ENCODE assay signal across 1 cellular context in the genomic region with DNA sequence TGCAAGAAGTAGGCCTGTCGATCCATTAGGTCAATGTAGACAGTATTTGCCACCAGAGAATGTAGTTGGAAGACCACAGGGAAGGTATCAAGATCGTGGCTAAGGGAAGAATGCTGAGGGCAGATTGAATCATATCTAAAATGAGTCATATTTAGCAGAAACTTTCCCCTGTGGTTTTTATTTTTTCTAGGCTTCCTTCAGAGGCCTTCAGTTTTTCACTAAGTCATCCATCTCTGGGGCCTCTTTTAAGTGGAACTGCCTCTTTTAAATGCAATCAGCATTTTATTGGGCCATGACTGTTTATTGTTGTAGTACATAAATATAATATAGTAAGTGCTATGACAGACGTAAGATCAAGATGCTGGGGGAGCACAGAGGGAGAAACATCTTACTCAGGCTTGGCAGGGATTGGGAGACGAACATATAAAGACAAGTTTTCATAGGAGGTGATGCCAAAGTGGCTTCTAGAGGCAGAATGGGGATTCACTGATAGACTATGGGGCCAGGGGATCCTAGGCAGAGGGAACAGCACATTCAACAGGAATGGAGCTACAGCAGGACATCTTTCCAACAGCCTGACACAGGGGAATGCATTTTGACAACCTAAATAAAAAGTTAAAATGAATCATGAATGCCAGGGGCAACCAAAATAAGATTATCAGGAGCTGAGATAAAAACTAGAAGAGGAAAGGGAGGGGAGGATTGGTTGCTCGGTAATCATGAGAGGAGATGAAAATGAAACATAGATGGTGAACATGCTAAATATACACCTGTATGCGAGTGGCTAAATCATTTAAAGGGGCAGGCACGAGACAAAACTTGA.
TF ChIP-seq lines count a peak whose summit lies in the region.

No MANE protein-coding gene starts in this region.

TF ChIP-seq in HepG2, 621 proteins besides CTCF, POLR2A, EP300 and RAD21 (continued from another document):
- TF ChIP-seq CBX2 (IDR thresholded peaks at IDR 0.05; ENCODE audit: low read depth, low read length) (no peak), CBX2 (CRISPR knock-in tag; IDR thresholded peaks at IDR 0.05; ENCODE audit: low read depth) (no peak), KDM4B (CRISPR knock-in tag; IDR thresholded peaks at IDR 0.05) (no peak)
